In the genomic region with DNA sequence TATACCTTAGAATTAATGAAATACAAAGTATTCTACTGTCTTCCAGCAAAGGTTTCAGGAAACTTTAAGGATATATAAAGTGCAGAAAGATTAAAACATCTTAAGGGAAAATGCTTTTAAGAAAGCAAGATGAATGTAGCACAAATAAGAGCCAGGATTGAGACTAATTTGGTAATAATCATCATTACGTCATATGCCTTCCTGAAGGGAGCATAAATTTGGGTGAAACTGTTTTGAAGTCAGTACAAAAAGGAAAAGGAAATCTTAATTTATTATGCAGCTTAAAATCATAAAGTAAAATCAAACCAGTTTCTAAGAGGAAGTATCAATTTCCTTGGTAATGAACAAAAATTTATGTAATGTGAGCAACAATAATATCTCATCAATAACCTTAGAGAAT, we compare ENCODE assay signal across 11 cellular contexts.
"Had no signal": no experiment of that assay in that cellular context is flagged by ENCODE, and none has a peak within 500 bp of the region (broad histone marks: within the 10 kb centered on the region; RNA-seq: fewer than 3 reads in every experiment).

No MANE protein-coding gene starts in this region.

- H3K9me3 ChIP-seq: HAP-1 had no signal

- H3K4me1 ChIP-seq: HAP-1 had no signal

- H2AFZ ChIP-seq: GM23248, GM23338 had no signal

- H3K36me3 ChIP-seq: HAP-1 had no signal

- H3K4me3 ChIP-seq: GM23248, GM23338, HAP-1 had no signal

- FAIRE-seq: H1, H54 had no signal

- H3K4me2 ChIP-seq: GM23338 had no signal

- ATAC-seq: GM23338, HCT116 had no signal

- H3K9ac ChIP-seq: GM23248 had no signal

- H3K27ac ChIP-seq: GM23248 had no signal

- DNase-seq: GM23248, GOT3, H7, H9, HCEC 1CT, HFFc6 had no signal
